In genomic region chr13:43939149-43939548, GRCh38 we compare ENCODE assay signal across 19 cellular contexts.
"Had no signal": no experiment of that assay in that cellular context is flagged by ENCODE, and none has a peak within 500 bp of the region (broad histone marks: within the 10 kb centered on the region; RNA-seq: fewer than 3 reads in every experiment).

No MANE protein-coding gene starts in this region.

- H3K36me3 Mint-ChIP-seq: naive B cell had no signal

- H3K27me3 ChIP-seq: brain microvascular endothelial cell, gastrocnemius medialis, left lung, ovary had no signal

- DNase-seq: activated CD4-positive, alpha-beta T cell treated with anti-CD3 and anti-CD28 coated beads, Interleukin-2, amount 10 ng/mL, durations not matched to agents 7 days and 5 days; activated CD8-positive, alpha-beta T cell treated with anti-CD3 and anti-CD28 coated beads, Interleukin-2, amount 10 ng/mL, durations not matched to agents 7 days and 5 days; activated naive CD4-positive, alpha-beta T cell treated with anti-CD3 and anti-CD28 coated beads for 36 hours; activated T-cell treated with anti-CD3 and anti-CD28 coated beads, Interleukin-2, amount 50 U/mL, for 24 hours; anterior cingulate cortex; brain microvascular endothelial cell; central memory CD4-positive, alpha-beta T cell; gastrocnemius medialis; head of caudate nucleus; left lung; mammary epithelial cell; naive B cell; ovary; stimulated activated CD4-positive, alpha-beta T cell treated with anti-CD3 and anti-CD28 coated beads, Interleukin-2, amount 100 ng/mL, for 24 hours; stimulated activated naive CD8-positive, alpha-beta T cell treated with anti-CD3 and anti-CD28 coated beads, Interleukin-15, Interleukin-2, amounts not matched to agents 100 U/mL and 50 U/mL, for 24 hours; T1000; trophoblast cell had no signal

- H3K4me3 Mint-ChIP-seq: activated CD4-positive, alpha-beta T cell treated with anti-CD3 and anti-CD28 coated beads, Interleukin-2, amount 10 ng/mL, durations not matched to agents 7 days and 5 days; activated CD8-positive, alpha-beta T cell treated with anti-CD3 and anti-CD28 coated beads, Interleukin-2, amount 10 ng/mL, durations not matched to agents 7 days and 5 days; activated naive CD4-positive, alpha-beta T cell treated with anti-CD3 and anti-CD28 coated beads for 36 hours; activated T-cell treated with anti-CD3 and anti-CD28 coated beads, Interleukin-2, amount 50 U/mL, for 24 hours; naive B cell had no signal

- H3K4me1 ChIP-seq: left lung had no signal

- H3K27ac ChIP-seq: brain microvascular endothelial cell, coronary artery, gastrocnemius medialis, left lung, ovary had no signal

- ATAC-seq: activated CD4-positive, CD25-positive, alpha-beta regulatory T cell treated with anti-CD3 and anti-CD28 coated beads, Interleukin-2, amount 50 U/mL, for 24 hours; activated CD8-positive, alpha-beta T cell treated with anti-CD3 and anti-CD28 coated beads, Interleukin-2, amount 10 ng/mL, durations not matched to agents 7 days and 5 days; gastrocnemius medialis; left lung; stimulated activated naive CD8-positive, alpha-beta T cell treated with anti-CD3 and anti-CD28 coated beads, Interleukin-15, Interleukin-2, amounts not matched to agents 100 U/mL and 50 U/mL, for 24 hours had no signal

- H3K4me3 ChIP-seq: coronary artery, gastrocnemius medialis, left lung, ovary had no signal

- H3K9me3 ChIP-seq: gastrocnemius medialis, left lung, ovary had no signal

- H3K9me3 Mint-ChIP-seq: activated CD4-positive, alpha-beta T cell treated with anti-CD3 and anti-CD28 coated beads, Interleukin-2, amount 10 ng/mL, durations not matched to agents 7 days and 5 days; activated naive CD4-positive, alpha-beta T cell treated with anti-CD3 and anti-CD28 coated beads for 36 hours; activated T-cell treated with anti-CD3 and anti-CD28 coated beads, Interleukin-2, amount 50 U/mL, for 24 hours; naive B cell had no signal

- H3K36me3 ChIP-seq: brain microvascular endothelial cell, gastrocnemius medialis, left lung, ovary had no signal

- H3K4me1 Mint-ChIP-seq: activated CD4-positive, alpha-beta T cell treated with anti-CD3 and anti-CD28 coated beads, Interleukin-2, amount 10 ng/mL, durations not matched to agents 7 days and 5 days; naive B cell had no signal

- H3K27ac Mint-ChIP-seq: activated CD4-positive, alpha-beta T cell treated with anti-CD3 and anti-CD28 coated beads, Interleukin-2, amount 10 ng/mL, durations not matched to agents 7 days and 5 days; activated CD8-positive, alpha-beta T cell treated with anti-CD3 and anti-CD28 coated beads, Interleukin-2, amount 10 ng/mL, durations not matched to agents 7 days and 5 days; activated naive CD4-positive, alpha-beta T cell treated with anti-CD3 and anti-CD28 coated beads for 36 hours; activated T-cell treated with anti-CD3 and anti-CD28 coated beads, Interleukin-2, amount 50 U/mL, for 24 hours; naive B cell had no signal
